ENCODE assay signal across 8 cellular contexts in the genomic region with DNA sequence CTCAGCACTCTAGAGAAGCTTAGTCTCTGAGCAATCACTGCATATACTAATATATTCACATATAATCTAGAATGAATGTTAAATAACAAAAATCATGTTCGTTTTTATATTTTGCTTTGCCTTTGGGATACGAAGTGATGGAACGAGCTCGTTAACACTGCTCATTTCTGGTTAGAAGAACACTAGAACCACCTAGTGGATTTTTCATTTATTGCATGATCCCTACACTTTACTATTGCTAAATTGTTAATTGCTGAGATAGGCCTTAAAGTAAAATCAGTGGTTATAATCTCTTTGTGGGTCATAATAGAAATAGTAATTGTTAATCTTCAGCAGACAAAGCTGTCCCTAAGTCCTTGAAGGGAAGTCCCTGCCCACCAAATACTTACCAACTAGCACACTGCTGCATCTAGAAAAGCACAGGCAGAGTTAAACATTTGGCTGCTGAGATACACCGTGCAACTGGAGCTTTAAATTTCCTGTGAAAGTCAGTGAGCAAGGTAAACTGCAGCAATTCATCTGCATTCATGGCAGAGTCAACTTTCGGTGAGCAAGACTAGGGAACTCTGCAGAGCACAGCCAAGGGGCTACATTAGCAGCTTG.
A peak's percentile ranks its signal among the peaks of the same experiment; 100 is the strongest.
DNase-seq lines count a peak whose midpoint lies in the region; ATAC-seq and TF ChIP-seq lines count a peak whose summit lies in the region.

No MANE protein-coding gene starts in this region.

- H3K4me3 Mint-ChIP-seq in Caco-2 (ENCODE audit: unreplicated experiment): no peak overlapping the region

- POLR2A ChIA-PET in Caco-2 (lab: Charles Lee): no interaction called here

- BruUV-seq in Caco-2 (replicated peaks; lab: Mats Ljungman, UMichigan): no TSS peak

- H3K27ac Mint-ChIP-seq in Caco-2 (ENCODE audit: unreplicated experiment): no peak overlapping the region

- no peaks in the 10 kb centered on the region for H3K36me3 ChIP-seq in Caco-2 (ENCODE audit: control insufficient read depth, insufficient read depth, low read length)

- H3K4me1 ChIP-seq in Caco-2: no peaks in the 10 kb centered on the region

- ATAC-seq in GM19023 (IDR thresholded peaks at IDR 0.05; ENCODE audit: unreplicated experiment) (peak; percentile 72), HG03097 (IDR thresholded peaks at IDR 0.05; ENCODE audit: low FRiP score, unreplicated experiment) (peak; percentile 87)

- no peaks in the 10 kb centered on the region; the same call in 1 of the 2 replicates for H3K9me3 ChIP-seq in Caco-2

- DNase-seq in Caco-2 (peak in 1 of 2 experiments; percentile 51), NCI-H2171 (lab: John Stamatoyannopoulos, UW) (peak; percentile 22), brain pericyte (ENCODE audit: low read depth, low spot score) (peak; percentile 1), kidney tubule cell (ENCODE audit: low spot score) (peak; percentile 42), nucleus accumbens (lab: John Stamatoyannopoulos, UW) (no peak)
- DNase-seq in activated effector memory CD4-positive, alpha-beta T cell treated with Interleukin-2 at 50 U/mL for 16 hours: no peak

- peak; percentile 51 to 59 for TF ChIP-seq CTCF in Caco-2 (IDR thresholded peaks at IDR 0.05; ENCODE audit: insufficient read depth in 1 of 2, low read depth in 1 of 2, low read length in 1 of 2, severe bottlenecking in 1 of 2, unreplicated experiment in 1 of 2)

- H3K27me3 Mint-ChIP-seq in Caco-2 (ENCODE audit: insufficient read depth, unreplicated experiment): peaks cover 8% of the 10 kb centered on the region

- H3K9me3 Mint-ChIP-seq in Caco-2 (ENCODE audit: unreplicated experiment): no peaks in the 10 kb centered on the region

- intact Hi-C loops in Caco-2 (cut with micrococcal nuclease; ENCODE audit: unreplicated experiment): loop anchor here (1.0 to 5.0 kb wide), 5 partner anchors 43 to 581 kb away; no protein-coding TSS in a partner anchor

- H3K36me3 Mint-ChIP-seq in Caco-2 (ENCODE audit: insufficient read depth, unreplicated experiment): no peaks in the 10 kb centered on the region

- no peaks in the 10 kb centered on the region for H3K4me1 Mint-ChIP-seq in Caco-2 (ENCODE audit: low read depth, unreplicated experiment)

- no peak overlapping the region for H3K4me3 ChIP-seq in Caco-2 (ENCODE audit: low read depth, low read length)

- H3K27me3 ChIP-seq in Caco-2 (replicated peaks; ENCODE audit: control insufficient read depth, insufficient read depth, low read length): no peaks in the 10 kb centered on the region

- CTCF ChIA-PET in Caco-2 (lab: Charles Lee): interaction anchor here (0.6 to 1.5 kb wide), 12 partner anchors 12 to 432 kb away, joined by 3 to 16 read pairs (median 6); no protein-coding TSS in a partner anchor

Comparison
In these comparisons a context has a peak if more than half of its experiments do, and no peak if none do; other contexts are left out.
1. DNase-seq: peak in NCI-H2171 (single experiment), brain pericyte (single experiment) and kidney tubule cell (single experiment); none in nucleus accumbens (0 of 56) and activated effector memory CD4-positive, alpha-beta T cell treated with Interleukin-2 at 50 U/mL for 16 hours (single experiment).